ENCODE assay signal across 18 cellular contexts in genomic region chr9:107952773-107953172, GRCh38.
DNase-seq lines count a peak whose midpoint lies in the region; ATAC-seq and TF ChIP-seq lines count a peak whose summit lies in the region.
"Had no signal": no experiment of that assay in that cellular context is flagged by ENCODE, and none has a peak within 500 bp of the region (broad histone marks: within the 10 kb centered on the region; RNA-seq: fewer than 3 reads in every experiment).

No MANE protein-coding gene starts in this region.

- no peaks in the 10 kb centered on the region for H3K4me1 ChIP-seq in RWPE2 (ENCODE audit: insufficient read depth, poor library complexity, severe bottlenecking)

- no peaks in the 10 kb centered on the region for H3K36me3 Mint-ChIP-seq in activated T-cell treated with anti-CD3 and anti-CD28 coated beads, Interleukin-2, amount 50 U/mL, for 4 hours (ENCODE audit: insufficient read depth)
- H3K36me3 Mint-ChIP-seq: CD4-positive, CD25-positive, alpha-beta regulatory T cell; T-cell had no signal

- no peaks in the 10 kb centered on the region for H3K36me3 ChIP-seq in RWPE2 (ENCODE audit: low read depth)

- peaks cover 9% of the 10 kb centered on the region for H3K9me3 Mint-ChIP-seq in activated T-cell treated with anti-CD3 and anti-CD28 coated beads, Interleukin-2, amount 50 U/mL, for 4 hours

- no peaks in the 10 kb centered on the region for H3K27me3 Mint-ChIP-seq in activated T-cell treated with anti-CD3 and anti-CD28 coated beads, Interleukin-2, amount 50 U/mL, for 4 hours (ENCODE audit: low read depth)
- H3K27me3 Mint-ChIP-seq: B cell; CD4-positive, CD25-positive, alpha-beta regulatory T cell; T-cell had no signal

- peak; percentile 35 for DNase-seq in HT1080 (ENCODE audit: low read depth)
- peak in 2 of 3 experiments; percentile 48 to 86 for DNase-seq in NCI-H1417 (lab: John Stamatoyannopoulos, UW)
- no peak for DNase-seq in RWPE2 (ENCODE audit: low spot score)
- peak; percentile 75 for DNase-seq in kidney tubule cell (ENCODE audit: low spot score)
- no peak for DNase-seq in activated T-cell treated with anti-CD3 and anti-CD28 coated beads, Interleukin-2, amount 50 U/mL, for 4 hours
- no peak for DNase-seq in cerebellar nuclear complex (lab: John Stamatoyannopoulos, UW)
- no peak for DNase-seq in cerebellum (ENCODE audit: low spot score)
- DNase-seq: CD4-positive, CD25-positive, alpha-beta regulatory T cell; HCEC 1CT; KBM-7; NCI-H1048; NCI-H1694 treated with DMSO at 0.1 percent for 48 hours; NCI-H774; SHP77; SK-N-SH; T-cell had no signal

- TF ChIP-seq CTCF in RWPE2 (IDR thresholded peaks at IDR 0.05; ENCODE audit: poor library complexity, severe bottlenecking) = no peak

- no peak overlapping the region for H3K4me3 Mint-ChIP-seq in activated T-cell treated with anti-CD3 and anti-CD28 coated beads, Interleukin-2, amount 50 U/mL, for 4 hours
- H3K4me3 Mint-ChIP-seq: B cell; CD4-positive, CD25-positive, alpha-beta regulatory T cell; T-cell had no signal

- no peaks in the 10 kb centered on the region for H3K9me3 ChIP-seq in RWPE2 (ENCODE audit: severe bottlenecking)
- H3K9me3 ChIP-seq: SK-N-SH had no signal

- no peaks in the 10 kb centered on the region for H3K4me1 Mint-ChIP-seq in activated T-cell treated with anti-CD3 and anti-CD28 coated beads, Interleukin-2, amount 50 U/mL, for 4 hours (ENCODE audit: low read depth)
- H3K4me1 Mint-ChIP-seq: B cell, T-cell had no signal

- ATAC-seq in RWPE2 (ENCODE audit: low read depth) = peak; percentile 67
- ATAC-seq in activated T-cell treated with anti-CD3 and anti-CD28 coated beads, Interleukin-2, amount 50 U/mL, for 4 hours = no peak
- ATAC-seq: T-cell had no signal

- no peak overlapping the region for H3K4me3 ChIP-seq in RWPE2 (ENCODE audit: severe bottlenecking)
- H3K4me3 ChIP-seq: PC-9 had no signal

- H3K27me3 ChIP-seq in RWPE2 (ENCODE audit: insufficient read depth, poor library complexity, severe bottlenecking) = no peaks in the 10 kb centered on the region

- no peak overlapping the region for H3K27ac ChIP-seq in RWPE2 (ENCODE audit: poor library complexity, severe bottlenecking)
- H3K27ac ChIP-seq: PC-9 had no signal

Comparison
In these comparisons a context has a peak if more than half of its experiments do, and no peak if none do; other contexts are left out.
1. DNase-seq: peak in HT1080 (single experiment), NCI-H1417 (2 of 3) and kidney tubule cell (single experiment); none in RWPE2 (single experiment), activated T-cell treated with anti-CD3 and anti-CD28 coated beads, Interleukin-2, amount 50 U/mL, for 4 hours (single experiment), cerebellar nuclear complex (0 of 2) and cerebellum (single experiment).